31 cellular contexts compared by ENCODE assay signal in the genomic region with DNA sequence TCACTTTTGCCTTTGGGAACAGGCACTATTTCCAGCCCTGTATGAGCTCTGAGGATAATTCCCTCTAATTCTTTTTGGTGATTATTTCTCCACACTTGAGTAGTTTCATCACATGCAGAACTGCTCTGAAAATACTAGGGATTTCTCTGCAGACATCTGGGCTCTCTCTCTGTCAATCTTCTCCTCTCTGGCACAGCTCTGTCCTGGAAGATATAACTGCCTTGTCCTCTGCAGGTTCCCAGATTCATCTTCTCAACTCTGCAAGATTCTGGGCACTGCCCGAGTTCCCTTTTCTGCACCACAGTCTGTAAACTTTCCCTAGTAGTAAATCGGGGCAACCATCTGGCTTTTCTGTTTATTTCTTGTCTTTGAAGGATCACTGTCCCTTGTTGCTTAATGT.
"Had no signal": no experiment of that assay in that cellular context is flagged by ENCODE, and none has a peak within 500 bp of the region (broad histone marks: within the 10 kb centered on the region; RNA-seq: fewer than 3 reads in every experiment).

No MANE protein-coding gene starts in this region.

- H3K9me3 ChIP-seq: ascending aorta, breast epithelium, colonic mucosa, gastrocnemius medialis had no signal

- H3K27me3 ChIP-seq: ascending aorta, breast epithelium, cardiac muscle cell, colonic mucosa, foreskin keratinocyte, gastrocnemius medialis had no signal

- H3K4me3 Mint-ChIP-seq: activated B cell treated with CpG ODN at 0.5 μM for 24 hours; activated CD8-positive, alpha-beta T cell treated with anti-CD3 and anti-CD28 coated beads for 36 hours; activated naive CD4-positive, alpha-beta T cell treated with anti-CD3 and anti-CD28 coated beads, Interleukin-2, amount 10 ng/mL, durations not matched to agents 7 days and 5 days; activated naive CD8-positive, alpha-beta T cell treated with anti-CD3 and anti-CD28 coated beads, Interleukin-2, amount 10 ng/mL, durations not matched to agents 7 days and 5 days; activated T-cell treated with anti-CD3 and anti-CD28 coated beads, Interleukin-2, amount 50 U/mL, for 4 hours; brain had no signal

- H3K4me3 ChIP-seq: ascending aorta, breast epithelium, cardiac muscle cell, colonic mucosa, gastrocnemius medialis, heart left ventricle had no signal

- ATAC-seq: activated CD4-positive, CD25-positive, alpha-beta regulatory T cell treated with anti-CD3 and anti-CD28 coated beads, Interleukin-2, amount 50 U/mL, for 24 hours; activated CD8-positive, alpha-beta T cell treated with anti-CD3 and anti-CD28 coated beads for 36 hours; activated naive CD4-positive, alpha-beta T cell treated with anti-CD3 and anti-CD28 coated beads, Interleukin-2, amount 50 U/mL, for 72 hours; activated T-cell treated with anti-CD3 and anti-CD28 coated beads, Interleukin-2, amount 50 U/mL, for 4 hours; foreskin keratinocyte; gastrocnemius medialis; heart left ventricle had no signal

- H3K4me1 ChIP-seq: ascending aorta, breast epithelium, colonic mucosa, foreskin keratinocyte, gastrocnemius medialis, heart left ventricle had no signal

- H3K27ac ChIP-seq: ascending aorta, breast epithelium, cardiac muscle cell, colonic mucosa, epithelial cell of prostate, foreskin keratinocyte, gastrocnemius medialis, heart left ventricle, VCaP had no signal

- H3K36me3 Mint-ChIP-seq: activated naive CD4-positive, alpha-beta T cell treated with anti-CD3 and anti-CD28 coated beads, Interleukin-2, amount 10 ng/mL, durations not matched to agents 7 days and 5 days; activated naive CD4-positive, alpha-beta T cell treated with anti-CD3 and anti-CD28 coated beads, Interleukin-2, amount 50 U/mL, for 72 hours; activated naive CD8-positive, alpha-beta T cell treated with anti-CD3 and anti-CD28 coated beads, Interleukin-2, amount 10 ng/mL, durations not matched to agents 7 days and 5 days; brain had no signal

- H3K36me3 ChIP-seq: ascending aorta, breast epithelium, cardiac muscle cell, colonic mucosa, gastrocnemius medialis, heart left ventricle had no signal

- H3K9me3 Mint-ChIP-seq: activated B cell treated with CpG ODN at 0.5 μM for 24 hours; activated CD8-positive, alpha-beta T cell treated with anti-CD3 and anti-CD28 coated beads for 36 hours; activated naive CD4-positive, alpha-beta T cell treated with anti-CD3 and anti-CD28 coated beads, Interleukin-2, amount 10 ng/mL, durations not matched to agents 7 days and 5 days; activated naive CD4-positive, alpha-beta T cell treated with anti-CD3 and anti-CD28 coated beads, Interleukin-2, amount 50 U/mL, for 72 hours; activated naive CD8-positive, alpha-beta T cell treated with anti-CD3 and anti-CD28 coated beads, Interleukin-2, amount 10 ng/mL, durations not matched to agents 7 days and 5 days; activated T-cell treated with anti-CD3 and anti-CD28 coated beads, Interleukin-2, amount 50 U/mL, for 4 hours had no signal

- H3K27me3 Mint-ChIP-seq: activated B cell treated with CpG ODN at 0.5 μM for 24 hours; activated CD8-positive, alpha-beta T cell treated with anti-CD3 and anti-CD28 coated beads for 36 hours had no signal

- FAIRE-seq: endometrium, endothelial cell of umbilical vein, TTC549 had no signal

- H3K4me1 Mint-ChIP-seq: activated B cell treated with CpG ODN at 0.5 μM for 24 hours; activated naive CD4-positive, alpha-beta T cell treated with anti-CD3 and anti-CD28 coated beads, Interleukin-2, amount 10 ng/mL, durations not matched to agents 7 days and 5 days; activated naive CD8-positive, alpha-beta T cell treated with anti-CD3 and anti-CD28 coated beads, Interleukin-2, amount 10 ng/mL, durations not matched to agents 7 days and 5 days; brain had no signal

- H3K27ac Mint-ChIP-seq: activated B cell treated with CpG ODN at 0.5 μM for 24 hours; activated CD8-positive, alpha-beta T cell treated with anti-CD3 and anti-CD28 coated beads for 36 hours; activated naive CD4-positive, alpha-beta T cell treated with anti-CD3 and anti-CD28 coated beads, Interleukin-2, amount 10 ng/mL, durations not matched to agents 7 days and 5 days; activated naive CD8-positive, alpha-beta T cell treated with anti-CD3 and anti-CD28 coated beads, Interleukin-2, amount 10 ng/mL, durations not matched to agents 7 days and 5 days; brain had no signal

- DNase-seq: activated B cell treated with CpG ODN at 0.5 μM for 24 hours; activated CD4-positive, alpha-beta T cell treated with anti-CD3 and anti-CD28 coated beads for 48 hours; activated CD4-positive, alpha-beta T cell treated with anti-CD3 and anti-CD28 coated beads, Interleukin-2, amount 50 U/mL, for 1 hour; activated CD4-positive, alpha-beta T cell treated with anti-CD3 and anti-CD28 coated beads, Interleukin-2, amount 50 U/mL, for 48 hours; activated CD8-positive, alpha-beta memory T cell treated with anti-CD3 and anti-CD28 coated beads for 24 hours; activated CD8-positive, alpha-beta T cell treated with anti-CD3 and anti-CD28 coated beads for 36 hours; activated gamma-delta T cell; activated naive CD4-positive, alpha-beta T cell; activated naive CD4-positive, alpha-beta T cell treated with anti-CD3 and anti-CD28 coated beads, Interleukin-2, amount 10 ng/mL, durations not matched to agents 7 days and 5 days; activated naive CD8-positive, alpha-beta T cell treated with anti-CD3 and anti-CD28 coated beads, Interleukin-2, amount 10 ng/mL, durations not matched to agents 7 days and 5 days; activated T-cell treated with anti-CD3 and anti-CD28 coated beads, Interleukin-2, amount 50 U/mL, for 4 hours; central memory CD4-positive, alpha-beta T cell; cerebellar nuclear complex; colonic mucosa; effector CD8-positive, alpha-beta T cell; foreskin keratinocyte; gastrocnemius medialis; glutamatergic neuron; heart left ventricle; T-helper 2 cell had no signal
